34 cellular contexts compared by ENCODE assay signal in genomic region chr10:100793055-100793454, GRCh38. TPM values are rescaled to one million over a fixed set of nuclear protein-coding genes. Genes with fewer than 3 reads are reported as not detected.
"Had no signal": no experiment of that assay in that cellular context is flagged by ENCODE, and none has a peak within 500 bp of the region (broad histone marks: within the 10 kb centered on the region; RNA-seq: fewer than 3 reads in every experiment).

No MANE protein-coding gene starts in this region.

- H3K27ac Mint-ChIP-seq: activated naive CD4-positive, alpha-beta T cell treated with anti-CD3 and anti-CD28 coated beads for 36 hours; activated naive CD8-positive, alpha-beta T cell treated with anti-CD3 and anti-CD28 coated beads for 36 hours; activated T-helper 1 cell treated with anti-CD3 and anti-CD28 coated beads, Interleukin-12 subunit alpha, Interleukin-12 subunit beta, Interleukin-2, Interleukin-4 antibody, amounts not matched to agents 30 ng/mL and 10 ng/mL and 1 ng/mL, durations not matched to agents 14 hours and 24 hours and 36 hours; naive B cell; stimulated activated effector memory CD8-positive, alpha-beta T cell treated with anti-CD3 and anti-CD28 coated beads, Interleukin-12 subunit alpha, Interleukin-12 subunit beta, amount 100 ng/mL, for 72 hours; stimulated activated naive CD8-positive, alpha-beta T cell treated with anti-CD3 and anti-CD28 coated beads, Interleukin-15, Interleukin-2, amounts not matched to agents 100 ng/mL and 50 ng/mL, for 24 hours had no signal

- H3K36me3 Mint-ChIP-seq: activated naive CD8-positive, alpha-beta T cell treated with anti-CD3 and anti-CD28 coated beads for 36 hours; naive B cell; stimulated activated effector memory CD8-positive, alpha-beta T cell treated with anti-CD3 and anti-CD28 coated beads, Interleukin-12 subunit alpha, Interleukin-12 subunit beta, amount 100 ng/mL, for 72 hours had no signal

- H3K4me1 ChIP-seq: adrenal gland, body of pancreas, colonic mucosa, heart left ventricle, left ventricle myocardium inferior, right lobe of liver, uterus had no signal

- H3K27ac ChIP-seq: adrenal gland, body of pancreas, colonic mucosa, heart left ventricle, left ventricle myocardium inferior, right lobe of liver, skin epidermis, thoracic aorta, uterus had no signal

- ATAC-seq: activated CD4-positive, CD25-positive, alpha-beta regulatory T cell treated with anti-CD3 and anti-CD28 coated beads, Interleukin-2, amount 50 U/mL, for 24 hours; body of pancreas; esophagus mucosa; heart left ventricle; right lobe of liver had no signal

- H3K27me3 ChIP-seq: adrenal gland, body of pancreas, colonic mucosa, right lobe of liver, uterus had no signal

- H3K9me3 ChIP-seq: adrenal gland, body of pancreas, colonic mucosa, heart left ventricle, left ventricle myocardium inferior, right lobe of liver, thoracic aorta, uterus had no signal

- DNase-seq: activated CD4-positive, alpha-beta T cell treated with anti-CD3 and anti-CD28 coated beads for 48 hours; activated CD4-positive, alpha-beta T cell treated with anti-CD3 and anti-CD28 coated beads, Interleukin-2, amount 50 U/mL, for 48 hours; activated CD8-positive, alpha-beta memory T cell treated with anti-CD3 and anti-CD28 coated beads for 24 hours; activated effector memory CD4-positive, alpha-beta T cell treated with anti-CD3 and anti-CD28 coated beads, Interleukin-2, amount 50 U/mL, for 16 hours; activated naive CD4-positive, alpha-beta T cell treated with anti-CD3 and anti-CD28 coated beads for 36 hours; activated naive CD8-positive, alpha-beta T cell treated with anti-CD3 and anti-CD28 coated beads for 36 hours; activated T-cell treated with anti-CD3 and anti-CD28 coated beads, Interleukin-2, amount 50 U/mL, for 1 hour; adrenal gland; aorta; body of pancreas; colonic mucosa; foreskin fibroblast; heart left ventricle; hypothalamus; left ventricle myocardium inferior; naive B cell; right lobe of liver; stimulated activated CD4-positive, alpha-beta T cell treated with anti-CD3 and anti-CD28 coated beads, Interleukin-12 subunit alpha, Interleukin-12 subunit beta, amount 100 ng/mL, for 4 hours; stimulated activated CD4-positive, alpha-beta T cell treated with anti-CD3 and anti-CD28 coated beads, Interleukin-4, amount 100 ng/mL, for 24 hours; trophoblast cell; uterus had no signal

- H3K9me3 Mint-ChIP-seq: activated naive CD4-positive, alpha-beta T cell treated with anti-CD3 and anti-CD28 coated beads for 36 hours; activated naive CD8-positive, alpha-beta T cell treated with anti-CD3 and anti-CD28 coated beads for 36 hours; activated T-helper 1 cell treated with anti-CD3 and anti-CD28 coated beads, Interleukin-12 subunit alpha, Interleukin-12 subunit beta, Interleukin-2, Interleukin-4 antibody, amounts not matched to agents 30 ng/mL and 10 ng/mL and 1 ng/mL, durations not matched to agents 14 hours and 24 hours and 36 hours; neural crest cell; stimulated activated effector memory CD8-positive, alpha-beta T cell treated with anti-CD3 and anti-CD28 coated beads, Interleukin-12 subunit alpha, Interleukin-12 subunit beta, amount 100 ng/mL, for 72 hours; stimulated activated naive CD8-positive, alpha-beta T cell treated with anti-CD3 and anti-CD28 coated beads, Interleukin-15, Interleukin-2, amounts not matched to agents 100 ng/mL and 50 ng/mL, for 24 hours had no signal

- H3K4me3 Mint-ChIP-seq: activated naive CD4-positive, alpha-beta T cell treated with anti-CD3 and anti-CD28 coated beads for 36 hours; activated naive CD8-positive, alpha-beta T cell treated with anti-CD3 and anti-CD28 coated beads for 36 hours; activated T-helper 1 cell treated with anti-CD3 and anti-CD28 coated beads, Interleukin-12 subunit alpha, Interleukin-12 subunit beta, Interleukin-2, Interleukin-4 antibody, amounts not matched to agents 30 ng/mL and 10 ng/mL and 1 ng/mL, durations not matched to agents 14 hours and 24 hours and 36 hours; naive B cell; neural crest cell; stimulated activated effector memory CD8-positive, alpha-beta T cell treated with anti-CD3 and anti-CD28 coated beads, Interleukin-12 subunit alpha, Interleukin-12 subunit beta, amount 100 ng/mL, for 72 hours; stimulated activated naive CD8-positive, alpha-beta T cell treated with anti-CD3 and anti-CD28 coated beads, Interleukin-15, Interleukin-2, amounts not matched to agents 100 ng/mL and 50 ng/mL, for 24 hours had no signal

- H3K4me1 Mint-ChIP-seq: activated naive CD8-positive, alpha-beta T cell treated with anti-CD3 and anti-CD28 coated beads for 36 hours; naive B cell; stimulated activated effector memory CD8-positive, alpha-beta T cell treated with anti-CD3 and anti-CD28 coated beads, Interleukin-12 subunit alpha, Interleukin-12 subunit beta, amount 100 ng/mL, for 72 hours had no signal

RNA-seq across cellular contexts. Expression of gene PAX2, which starts 47.7 kb away (rescaled TPM):
- total RNA-seq: activated naive CD4-positive, alpha-beta T cell treated with anti-CD3 and anti-CD28 coated beads for 36 hours; activated naive CD8-positive, alpha-beta T cell treated with anti-CD3 and anti-CD28 coated beads for 36 hours; activated T-helper 1 cell treated with anti-CD3 and anti-CD28 coated beads, Interleukin-12 subunit alpha, Interleukin-12 subunit beta, Interleukin-2, Interleukin-4 antibody, amounts not matched to agents 30 ng/mL and 10 ng/mL and 1 ng/mL, durations not matched to agents 14 hours and 24 hours and 36 hours; aorta; esophagus mucosa; heart left ventricle; left ventricle myocardium inferior; lung; mesenteric fat pad; omental fat pad; subcutaneous adipose tissue; T-helper 2 cell treated with Interferon-gamma antibody and Interleukin-4, amounts not matched to agents 100 ng/mL and 5 ng/mL, for 36 hours; thoracic aorta had no signal
